In the genomic region with DNA sequence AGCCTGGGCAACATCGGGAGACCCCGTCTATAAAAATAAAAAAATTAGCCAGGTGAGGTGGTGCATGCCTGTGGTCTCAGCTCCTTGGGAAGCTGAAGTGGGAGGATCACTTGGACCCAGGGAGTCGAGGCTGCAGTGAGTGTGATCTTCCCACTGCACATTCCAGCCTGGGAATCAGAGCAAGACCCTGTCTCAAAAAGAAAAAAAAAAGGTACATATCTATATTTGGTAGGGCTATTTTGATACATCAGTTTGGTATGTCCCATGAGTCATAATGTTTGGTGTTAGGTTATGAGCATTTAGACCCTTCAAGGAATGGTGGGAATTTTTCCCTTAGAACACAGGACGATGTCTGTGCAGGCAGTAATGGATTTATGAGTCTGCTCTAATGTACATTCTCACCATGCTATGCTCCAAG, we compare ENCODE assay signal across 1 cellular context.
TF ChIP-seq lines count a peak whose summit lies in the region.

No MANE protein-coding gene starts in this region.

TF ChIP-seq in SK-N-SH treated with all-trans-retinoic acid at 6 μM for 48 hours, 23 proteins besides CTCF, POLR2A, EP300 and RAD21 (continued from another document):
- TF ChIP-seq, protein P1, sequence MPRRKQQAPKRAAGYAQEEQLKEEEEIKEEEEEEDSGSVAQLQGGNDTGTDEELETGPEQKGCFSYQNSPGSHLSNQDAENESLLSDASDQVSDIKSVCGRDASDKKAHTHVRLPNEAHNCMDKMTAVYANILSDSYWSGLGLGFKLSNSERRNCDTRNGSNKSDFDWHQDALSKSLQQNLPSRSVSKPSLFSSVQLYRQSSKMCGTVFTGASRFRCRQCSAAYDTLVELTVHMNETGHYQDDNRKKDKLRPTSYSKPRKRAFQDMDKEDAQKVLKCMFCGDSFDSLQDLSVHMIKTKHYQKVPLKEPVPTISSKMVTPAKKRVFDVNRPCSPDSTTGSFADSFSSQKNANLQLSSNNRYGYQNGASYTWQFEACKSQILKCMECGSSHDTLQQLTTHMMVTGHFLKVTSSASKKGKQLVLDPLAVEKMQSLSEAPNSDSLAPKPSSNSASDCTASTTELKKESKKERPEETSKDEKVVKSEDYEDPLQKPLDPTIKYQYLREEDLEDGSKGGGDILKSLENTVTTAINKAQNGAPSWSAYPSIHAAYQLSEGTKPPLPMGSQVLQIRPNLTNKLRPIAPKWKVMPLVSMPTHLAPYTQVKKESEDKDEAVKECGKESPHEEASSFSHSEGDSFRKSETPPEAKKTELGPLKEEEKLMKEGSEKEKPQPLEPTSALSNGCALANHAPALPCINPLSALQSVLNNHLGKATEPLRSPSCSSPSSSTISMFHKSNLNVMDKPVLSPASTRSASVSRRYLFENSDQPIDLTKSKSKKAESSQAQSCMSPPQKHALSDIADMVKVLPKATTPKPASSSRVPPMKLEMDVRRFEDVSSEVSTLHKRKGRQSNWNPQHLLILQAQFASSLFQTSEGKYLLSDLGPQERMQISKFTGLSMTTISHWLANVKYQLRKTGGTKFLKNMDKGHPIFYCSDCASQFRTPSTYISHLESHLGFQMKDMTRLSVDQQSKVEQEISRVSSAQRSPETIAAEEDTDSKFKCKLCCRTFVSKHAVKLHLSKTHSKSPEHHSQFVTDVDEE (CRISPR knock-in tag; IDR thresholded peaks at IDR 0.05) = no peak
- TF ChIP-seq, protein P2, sequence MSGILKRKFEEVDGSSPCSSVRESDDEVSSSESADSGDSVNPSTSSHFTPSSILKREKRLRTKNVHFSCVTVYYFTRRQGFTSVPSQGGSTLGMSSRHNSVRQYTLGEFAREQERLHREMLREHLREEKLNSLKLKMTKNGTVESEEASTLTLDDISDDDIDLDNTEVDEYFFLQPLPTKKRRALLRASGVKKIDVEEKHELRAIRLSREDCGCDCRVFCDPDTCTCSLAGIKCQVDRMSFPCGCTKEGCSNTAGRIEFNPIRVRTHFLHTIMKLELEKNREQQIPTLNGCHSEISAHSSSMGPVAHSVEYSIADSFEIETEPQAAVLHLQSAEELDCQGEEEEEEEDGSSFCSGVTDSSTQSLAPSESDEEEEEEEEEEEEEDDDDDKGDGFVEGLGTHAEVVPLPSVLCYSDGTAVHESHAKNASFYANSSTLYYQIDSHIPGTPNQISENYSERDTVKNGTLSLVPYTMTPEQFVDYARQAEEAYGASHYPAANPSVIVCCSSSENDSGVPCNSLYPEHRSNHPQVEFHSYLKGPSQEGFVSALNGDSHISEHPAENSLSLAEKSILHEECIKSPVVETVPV (CRISPR knock-in tag; IDR thresholded peaks at IDR 0.05) = no peak
